Comparison of ENCODE assay signal across 1 cellular context in genomic region chr16:56691885-56692284, GRCh38.
TF ChIP-seq lines count a peak whose summit lies in the region.

No MANE protein-coding gene starts in this region.

TF ChIP-seq in K562, 482 proteins besides CTCF, POLR2A, EP300 and RAD21:
- TF ChIP-seq FOXP4 (CRISPR knock-in tag; IDR thresholded peaks at IDR 0.05; ENCODE audit: borderline replicate concordance) = no peak
- no peak for TF ChIP-seq RBM14 (IDR thresholded peaks at IDR 0.05; ENCODE audit: borderline replicate concordance, insufficient read depth, low read depth, low read length)
- TF ChIP-seq NFIC (IDR thresholded peaks at IDR 0.05) = 0 out of 2 replicates have a peak, but pooled peaks have one; percentile 14
- TF ChIP-seq ZNF143 (CRISPR knock-in tag; IDR thresholded peaks at IDR 0.05) = no peak
- TF ChIP-seq ZNF232 (CRISPR knock-in tag; IDR thresholded peaks at IDR 0.05) = no peak
- 0 out of 2 replicates have a peak, but pooled peaks have one; percentile 31 for TF ChIP-seq SPI1 (IDR thresholded peaks at IDR 0.05; ENCODE audit: borderline replicate concordance, low read depth, low read length)
- TF ChIP-seq CTBP1 (IDR thresholded peaks at IDR 0.05; ENCODE audit: borderline replicate concordance) = peak; percentile 34; the same call in 1 of the 2 replicates
- TF ChIP-seq PKNOX1 (IDR thresholded peaks at IDR 0.05) = peak; percentile 36; the same call in 1 of the 2 replicates
- TF ChIP-seq TCFL5 (CRISPR knock-in tag; conservative IDR thresholded peaks at IDR 0.05) = no peak
